Comparison of ENCODE assay signal across 1 cellular context in the genomic region with DNA sequence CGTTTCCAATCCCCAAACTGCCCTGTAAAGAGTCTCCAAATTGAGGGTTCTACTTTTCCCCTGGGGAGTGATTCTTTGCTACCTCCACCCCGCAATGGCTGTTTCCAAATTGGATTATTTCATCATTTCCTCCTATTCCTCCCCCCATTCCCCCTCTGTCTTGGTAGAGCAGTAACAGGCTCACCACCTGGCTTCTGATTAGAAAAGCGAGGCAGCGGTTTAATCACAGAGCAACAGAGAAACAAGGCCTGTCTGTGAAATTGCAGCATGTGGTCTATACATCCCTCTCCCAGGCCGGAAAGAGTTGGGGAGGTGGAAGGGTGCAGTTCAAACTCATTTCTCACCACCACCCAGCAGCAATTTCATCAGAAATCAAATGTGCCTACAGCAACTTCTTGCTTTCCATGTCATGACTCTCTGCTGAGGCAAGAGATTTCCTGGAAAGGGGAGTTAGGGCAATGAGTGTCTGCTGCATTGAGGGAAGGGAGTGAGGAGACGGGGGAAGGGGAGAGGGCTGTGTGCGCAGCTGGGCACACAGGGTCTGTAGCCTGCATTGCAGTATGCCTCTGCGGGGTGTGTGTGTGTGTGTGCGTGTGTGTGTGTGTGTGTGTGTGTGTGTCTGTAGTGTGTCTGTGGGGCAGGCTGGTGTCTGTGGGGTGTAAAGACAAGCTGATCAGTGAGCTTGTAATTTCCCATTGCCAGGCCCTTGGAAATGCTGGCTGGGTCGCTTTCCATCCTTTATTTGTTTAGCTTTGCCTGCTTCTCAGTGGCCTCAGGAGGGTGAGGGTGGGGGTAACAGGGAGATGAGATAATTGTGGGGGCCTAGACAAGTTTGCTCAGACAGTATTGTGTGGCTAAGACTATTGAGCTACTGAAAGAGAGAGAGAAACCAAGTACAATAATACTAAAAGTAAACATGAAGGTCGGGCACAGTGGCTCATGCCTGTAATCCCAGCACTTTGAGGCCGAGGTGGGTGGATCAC.
TF ChIP-seq lines count a peak whose summit lies in the region.

No MANE protein-coding gene starts in this region.

TF ChIP-seq in K562, 482 proteins besides CTCF, POLR2A, EP300 and RAD21 (continued from another document and continues in another):
- no peak for TF ChIP-seq ESRRB (CRISPR knock-in tag; IDR thresholded peaks at IDR 0.05; ENCODE audit: borderline replicate concordance)
- peak; percentile 60; the same call in 1 of the 2 replicates for TF ChIP-seq ETV5 (CRISPR knock-in tag; IDR thresholded peaks at IDR 0.05; ENCODE audit: low read depth)
- TF ChIP-seq, protein P1, sequence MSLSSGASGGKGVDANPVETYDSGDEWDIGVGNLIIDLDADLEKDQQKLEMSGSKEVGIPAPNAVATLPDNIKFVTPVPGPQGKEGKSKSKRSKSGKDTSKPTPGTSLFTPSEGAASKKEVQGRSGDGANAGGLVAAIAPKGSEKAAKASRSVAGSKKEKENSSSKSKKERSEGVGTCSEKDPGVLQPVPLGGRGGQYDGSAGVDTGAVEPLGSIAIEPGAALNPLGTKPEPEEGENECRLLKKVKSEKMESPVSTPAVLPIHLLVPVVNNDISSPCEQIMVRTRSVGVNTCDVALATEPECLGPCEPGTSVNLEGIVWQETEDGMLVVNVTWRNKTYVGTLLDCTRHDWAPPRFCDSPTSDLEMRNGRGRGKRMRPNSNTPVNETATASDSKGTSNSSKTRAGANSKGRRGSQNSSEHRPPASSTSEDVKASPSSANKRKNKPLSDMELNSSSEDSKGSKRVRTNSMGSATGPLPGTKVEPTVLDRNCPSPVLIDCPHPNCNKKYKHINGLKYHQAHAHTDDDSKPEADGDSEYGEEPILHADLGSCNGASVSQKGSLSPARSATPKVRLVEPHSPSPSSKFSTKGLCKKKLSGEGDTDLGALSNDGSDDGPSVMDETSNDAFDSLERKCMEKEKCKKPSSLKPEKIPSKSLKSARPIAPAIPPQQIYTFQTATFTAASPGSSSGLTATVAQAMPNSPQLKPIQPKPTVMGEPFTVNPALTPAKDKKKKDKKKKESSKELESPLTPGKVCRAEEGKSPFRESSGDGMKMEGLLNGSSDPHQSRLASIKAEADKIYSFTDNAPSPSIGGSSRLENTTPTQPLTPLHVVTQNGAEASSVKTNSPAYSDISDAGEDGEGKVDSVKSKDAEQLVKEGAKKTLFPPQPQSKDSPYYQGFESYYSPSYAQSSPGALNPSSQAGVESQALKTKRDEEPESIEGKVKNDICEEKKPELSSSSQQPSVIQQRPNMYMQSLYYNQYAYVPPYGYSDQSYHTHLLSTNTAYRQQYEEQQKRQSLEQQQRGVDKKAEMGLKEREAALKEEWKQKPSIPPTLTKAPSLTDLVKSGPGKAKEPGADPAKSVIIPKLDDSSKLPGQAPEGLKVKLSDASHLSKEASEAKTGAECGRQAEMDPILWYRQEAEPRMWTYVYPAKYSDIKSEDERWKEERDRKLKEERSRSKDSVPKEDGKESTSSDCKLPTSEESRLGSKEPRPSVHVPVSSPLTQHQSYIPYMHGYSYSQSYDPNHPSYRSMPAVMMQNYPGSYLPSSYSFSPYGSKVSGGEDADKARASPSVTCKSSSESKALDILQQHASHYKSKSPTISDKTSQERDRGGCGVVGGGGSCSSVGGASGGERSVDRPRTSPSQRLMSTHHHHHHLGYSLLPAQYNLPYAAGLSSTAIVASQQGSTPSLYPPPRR (CRISPR knock-in tag; IDR thresholded peaks at IDR 0.05; ENCODE audit: borderline replicate concordance): no peak
- TF ChIP-seq, protein P2, sequence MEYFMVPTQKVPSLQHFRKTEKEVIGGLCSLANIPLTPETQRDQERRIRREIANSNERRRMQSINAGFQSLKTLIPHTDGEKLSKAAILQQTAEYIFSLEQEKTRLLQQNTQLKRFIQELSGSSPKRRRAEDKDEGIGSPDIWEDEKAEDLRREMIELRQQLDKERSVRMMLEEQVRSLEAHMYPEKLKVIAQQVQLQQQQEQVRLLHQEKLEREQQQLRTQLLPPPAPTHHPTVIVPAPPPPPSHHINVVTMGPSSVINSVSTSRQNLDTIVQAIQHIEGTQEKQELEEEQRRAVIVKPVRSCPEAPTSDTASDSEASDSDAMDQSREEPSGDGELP (CRISPR knock-in tag; IDR thresholded peaks at IDR 0.05; ENCODE audit: borderline replicate concordance): peak; percentile 25; the same call in 1 of the 2 replicates
- TF ChIP-seq ETV1 (tag; conservative IDR thresholded peaks at IDR 0.05; ENCODE audit: low read depth): peak; percentile 61
- no peak for TF ChIP-seq MTA1 (IDR thresholded peaks at IDR 0.05; ENCODE audit: borderline replicate concordance)
- TF ChIP-seq ATF1 (CRISPR knock-in tag; IDR thresholded peaks at IDR 0.05): no peak
- peak; percentile 15; the same call in 1 of the 2 replicates for TF ChIP-seq ATF1 (tag; IDR thresholded peaks at IDR 0.05)
- TF ChIP-seq, protein P3, sequence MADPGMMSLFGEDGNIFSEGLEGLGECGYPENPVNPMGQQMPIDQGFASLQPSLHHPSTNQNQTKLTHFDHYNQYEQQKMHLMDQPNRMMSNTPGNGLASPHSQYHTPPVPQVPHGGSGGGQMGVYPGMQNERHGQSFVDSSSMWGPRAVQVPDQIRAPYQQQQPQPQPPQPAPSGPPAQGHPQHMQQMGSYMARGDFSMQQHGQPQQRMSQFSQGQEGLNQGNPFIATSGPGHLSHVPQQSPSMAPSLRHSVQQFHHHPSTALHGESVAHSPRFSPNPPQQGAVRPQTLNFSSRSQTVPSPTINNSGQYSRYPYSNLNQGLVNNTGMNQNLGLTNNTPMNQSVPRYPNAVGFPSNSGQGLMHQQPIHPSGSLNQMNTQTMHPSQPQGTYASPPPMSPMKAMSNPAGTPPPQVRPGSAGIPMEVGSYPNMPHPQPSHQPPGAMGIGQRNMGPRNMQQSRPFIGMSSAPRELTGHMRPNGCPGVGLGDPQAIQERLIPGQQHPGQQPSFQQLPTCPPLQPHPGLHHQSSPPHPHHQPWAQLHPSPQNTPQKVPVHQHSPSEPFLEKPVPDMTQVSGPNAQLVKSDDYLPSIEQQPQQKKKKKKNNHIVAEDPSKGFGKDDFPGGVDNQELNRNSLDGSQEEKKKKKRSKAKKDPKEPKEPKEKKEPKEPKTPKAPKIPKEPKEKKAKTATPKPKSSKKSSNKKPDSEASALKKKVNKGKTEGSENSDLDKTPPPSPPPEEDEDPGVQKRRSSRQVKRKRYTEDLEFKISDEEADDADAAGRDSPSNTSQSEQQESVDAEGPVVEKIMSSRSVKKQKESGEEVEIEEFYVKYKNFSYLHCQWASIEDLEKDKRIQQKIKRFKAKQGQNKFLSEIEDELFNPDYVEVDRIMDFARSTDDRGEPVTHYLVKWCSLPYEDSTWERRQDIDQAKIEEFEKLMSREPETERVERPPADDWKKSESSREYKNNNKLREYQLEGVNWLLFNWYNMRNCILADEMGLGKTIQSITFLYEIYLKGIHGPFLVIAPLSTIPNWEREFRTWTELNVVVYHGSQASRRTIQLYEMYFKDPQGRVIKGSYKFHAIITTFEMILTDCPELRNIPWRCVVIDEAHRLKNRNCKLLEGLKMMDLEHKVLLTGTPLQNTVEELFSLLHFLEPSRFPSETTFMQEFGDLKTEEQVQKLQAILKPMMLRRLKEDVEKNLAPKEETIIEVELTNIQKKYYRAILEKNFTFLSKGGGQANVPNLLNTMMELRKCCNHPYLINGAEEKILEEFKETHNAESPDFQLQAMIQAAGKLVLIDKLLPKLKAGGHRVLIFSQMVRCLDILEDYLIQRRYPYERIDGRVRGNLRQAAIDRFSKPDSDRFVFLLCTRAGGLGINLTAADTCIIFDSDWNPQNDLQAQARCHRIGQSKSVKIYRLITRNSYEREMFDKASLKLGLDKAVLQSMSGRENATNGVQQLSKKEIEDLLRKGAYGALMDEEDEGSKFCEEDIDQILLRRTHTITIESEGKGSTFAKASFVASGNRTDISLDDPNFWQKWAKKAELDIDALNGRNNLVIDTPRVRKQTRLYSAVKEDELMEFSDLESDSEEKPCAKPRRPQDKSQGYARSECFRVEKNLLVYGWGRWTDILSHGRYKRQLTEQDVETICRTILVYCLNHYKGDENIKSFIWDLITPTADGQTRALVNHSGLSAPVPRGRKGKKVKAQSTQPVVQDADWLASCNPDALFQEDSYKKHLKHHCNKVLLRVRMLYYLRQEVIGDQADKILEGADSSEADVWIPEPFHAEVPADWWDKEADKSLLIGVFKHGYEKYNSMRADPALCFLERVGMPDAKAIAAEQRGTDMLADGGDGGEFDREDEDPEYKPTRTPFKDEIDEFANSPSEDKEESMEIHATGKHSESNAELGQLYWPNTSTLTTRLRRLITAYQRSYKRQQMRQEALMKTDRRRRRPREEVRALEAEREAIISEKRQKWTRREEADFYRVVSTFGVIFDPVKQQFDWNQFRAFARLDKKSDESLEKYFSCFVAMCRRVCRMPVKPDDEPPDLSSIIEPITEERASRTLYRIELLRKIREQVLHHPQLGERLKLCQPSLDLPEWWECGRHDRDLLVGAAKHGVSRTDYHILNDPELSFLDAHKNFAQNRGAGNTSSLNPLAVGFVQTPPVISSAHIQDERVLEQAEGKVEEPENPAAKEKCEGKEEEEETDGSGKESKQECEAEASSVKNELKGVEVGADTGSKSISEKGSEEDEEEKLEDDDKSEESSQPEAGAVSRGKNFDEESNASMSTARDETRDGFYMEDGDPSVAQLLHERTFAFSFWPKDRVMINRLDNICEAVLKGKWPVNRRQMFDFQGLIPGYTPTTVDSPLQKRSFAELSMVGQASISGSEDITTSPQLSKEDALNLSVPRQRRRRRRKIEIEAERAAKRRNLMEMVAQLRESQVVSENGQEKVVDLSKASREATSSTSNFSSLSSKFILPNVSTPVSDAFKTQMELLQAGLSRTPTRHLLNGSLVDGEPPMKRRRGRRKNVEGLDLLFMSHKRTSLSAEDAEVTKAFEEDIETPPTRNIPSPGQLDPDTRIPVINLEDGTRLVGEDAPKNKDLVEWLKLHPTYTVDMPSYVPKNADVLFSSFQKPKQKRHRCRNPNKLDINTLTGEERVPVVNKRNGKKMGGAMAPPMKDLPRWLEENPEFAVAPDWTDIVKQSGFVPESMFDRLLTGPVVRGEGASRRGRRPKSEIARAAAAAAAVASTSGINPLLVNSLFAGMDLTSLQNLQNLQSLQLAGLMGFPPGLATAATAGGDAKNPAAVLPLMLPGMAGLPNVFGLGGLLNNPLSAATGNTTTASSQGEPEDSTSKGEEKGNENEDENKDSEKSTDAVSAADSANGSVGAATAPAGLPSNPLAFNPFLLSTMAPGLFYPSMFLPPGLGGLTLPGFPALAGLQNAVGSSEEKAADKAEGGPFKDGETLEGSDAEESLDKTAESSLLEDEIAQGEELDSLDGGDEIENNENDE (IDR thresholded peaks at IDR 0.05; ENCODE audit: low read depth, low read length): no peak
- TF ChIP-seq TCFL5 (CRISPR knock-in tag; conservative IDR thresholded peaks at IDR 0.05): 0 out of 2 replicates have a peak, but pooled peaks have one; percentile 33
- TF ChIP-seq, protein P4, sequence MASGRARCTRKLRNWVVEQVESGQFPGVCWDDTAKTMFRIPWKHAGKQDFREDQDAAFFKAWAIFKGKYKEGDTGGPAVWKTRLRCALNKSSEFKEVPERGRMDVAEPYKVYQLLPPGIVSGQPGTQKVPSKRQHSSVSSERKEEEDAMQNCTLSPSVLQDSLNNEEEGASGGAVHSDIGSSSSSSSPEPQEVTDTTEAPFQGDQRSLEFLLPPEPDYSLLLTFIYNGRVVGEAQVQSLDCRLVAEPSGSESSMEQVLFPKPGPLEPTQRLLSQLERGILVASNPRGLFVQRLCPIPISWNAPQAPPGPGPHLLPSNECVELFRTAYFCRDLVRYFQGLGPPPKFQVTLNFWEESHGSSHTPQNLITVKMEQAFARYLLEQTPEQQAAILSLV (tag; IDR thresholded peaks at IDR 0.05): 0 out of 2 replicates have a peak, but pooled peaks have one; percentile 5
- TF ChIP-seq, protein P5, sequence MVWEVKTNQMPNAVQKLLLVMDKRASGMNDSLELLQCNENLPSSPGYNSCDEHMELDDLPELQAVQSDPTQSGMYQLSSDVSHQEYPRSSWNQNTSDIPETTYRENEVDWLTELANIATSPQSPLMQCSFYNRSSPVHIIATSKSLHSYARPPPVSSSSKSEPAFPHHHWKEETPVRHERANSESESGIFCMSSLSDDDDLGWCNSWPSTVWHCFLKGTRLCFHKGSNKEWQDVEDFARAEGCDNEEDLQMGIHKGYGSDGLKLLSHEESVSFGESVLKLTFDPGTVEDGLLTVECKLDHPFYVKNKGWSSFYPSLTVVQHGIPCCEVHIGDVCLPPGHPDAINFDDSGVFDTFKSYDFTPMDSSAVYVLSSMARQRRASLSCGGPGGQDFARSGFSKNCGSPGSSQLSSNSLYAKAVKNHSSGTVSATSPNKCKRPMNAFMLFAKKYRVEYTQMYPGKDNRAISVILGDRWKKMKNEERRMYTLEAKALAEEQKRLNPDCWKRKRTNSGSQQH (CRISPR knock-in tag; IDR thresholded peaks at IDR 0.05): peak; percentile 91
- TF ChIP-seq, protein P6, sequence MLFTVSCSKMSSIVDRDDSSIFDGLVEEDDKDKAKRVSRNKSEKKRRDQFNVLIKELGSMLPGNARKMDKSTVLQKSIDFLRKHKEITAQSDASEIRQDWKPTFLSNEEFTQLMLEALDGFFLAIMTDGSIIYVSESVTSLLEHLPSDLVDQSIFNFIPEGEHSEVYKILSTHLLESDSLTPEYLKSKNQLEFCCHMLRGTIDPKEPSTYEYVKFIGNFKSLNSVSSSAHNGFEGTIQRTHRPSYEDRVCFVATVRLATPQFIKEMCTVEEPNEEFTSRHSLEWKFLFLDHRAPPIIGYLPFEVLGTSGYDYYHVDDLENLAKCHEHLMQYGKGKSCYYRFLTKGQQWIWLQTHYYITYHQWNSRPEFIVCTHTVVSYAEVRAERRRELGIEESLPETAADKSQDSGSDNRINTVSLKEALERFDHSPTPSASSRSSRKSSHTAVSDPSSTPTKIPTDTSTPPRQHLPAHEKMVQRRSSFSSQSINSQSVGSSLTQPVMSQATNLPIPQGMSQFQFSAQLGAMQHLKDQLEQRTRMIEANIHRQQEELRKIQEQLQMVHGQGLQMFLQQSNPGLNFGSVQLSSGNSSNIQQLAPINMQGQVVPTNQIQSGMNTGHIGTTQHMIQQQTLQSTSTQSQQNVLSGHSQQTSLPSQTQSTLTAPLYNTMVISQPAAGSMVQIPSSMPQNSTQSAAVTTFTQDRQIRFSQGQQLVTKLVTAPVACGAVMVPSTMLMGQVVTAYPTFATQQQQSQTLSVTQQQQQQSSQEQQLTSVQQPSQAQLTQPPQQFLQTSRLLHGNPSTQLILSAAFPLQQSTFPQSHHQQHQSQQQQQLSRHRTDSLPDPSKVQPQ (CRISPR knock-in tag; IDR thresholded peaks at IDR 0.05; ENCODE audit: borderline replicate concordance): 0 out of 2 replicates have a peak, but pooled peaks have one; percentile 11
- TF ChIP-seq ETS2 (tag; IDR thresholded peaks at IDR 0.05; ENCODE audit: borderline replicate concordance, poor library complexity, severe bottlenecking): no peak
